Comparison of ENCODE assay signal across 2 cellular contexts in genomic region chr2:24093270-24093669, GRCh38. TPM values are rescaled to one million over a fixed set of nuclear protein-coding genes. Genes with fewer than 3 reads are reported as not detected.
"Had no signal": no experiment of that assay in that cellular context is flagged by ENCODE, and none has a peak within 500 bp of the region (broad histone marks: within the 10 kb centered on the region; RNA-seq: fewer than 3 reads in every experiment).

No MANE protein-coding gene starts in this region.

RNA-seq across cellular contexts. Expression of gene PFN4, which starts 29.9 kb away (rescaled TPM):
- total RNA-seq: HT-29 had no signal
- polyA plus RNA-seq: IgD-negative memory B cell had no signal

RNA-seq across cellular contexts. Expression of gene FKBP1B, which starts 43.7 kb away (rescaled TPM):
- total RNA-seq: HT-29 had no signal
